In genomic region chr1:36204347-36204909, GRCh38 we compare ENCODE assay signal across 11 cellular contexts. TPM values are rescaled to one million over a fixed set of nuclear protein-coding genes. Genes with fewer than 3 reads are reported as not detected.
A peak's percentile ranks its signal among the peaks of the same experiment; 100 is the strongest.
DNase-seq lines count a peak whose midpoint lies in the region; ATAC-seq and TF ChIP-seq lines count a peak whose summit lies in the region.
"Had no signal": no experiment of that assay in that cellular context is flagged by ENCODE, and none has a peak within 500 bp of the region (broad histone marks: within the 10 kb centered on the region; RNA-seq: fewer than 3 reads in every experiment).

No MANE protein-coding gene starts in this region.

- TF ChIP-seq CTCF in stomach (IDR thresholded peaks at IDR 0.05) (no peak), GM10248 (IDR thresholded peaks at IDR 0.05; ENCODE audit: control extremely low read depth, extremely low read depth, low read depth, missing control alignments) (no peak)

- H3K27me3 Mint-ChIP-seq in naive thymus-derived CD8-positive, alpha-beta T cell, result peaks cover 0 to 3% (median 0%) of the 10 kb centered on the region in 5 donors

- intact Hi-C loops in left ventricle myocardium superior (cut with micrococcal nuclease) (no loop called here), stomach (cut with DNase I; ENCODE audit: low total_unique reads) (no loop called here)

- WGBS in stomach, 5 donors, result 71 to 77% (median 72%) methylated on average over 6 of the region's 6 CpGs

- H3K27ac Mint-ChIP-seq in naive thymus-derived CD8-positive, alpha-beta T cell, result no peak overlapping the region

- no peaks in the 10 kb centered on the region for H3K9me3 ChIP-seq in stomach

- H3K4me3 ChIP-seq in stomach, result no peak overlapping the region
- H3K4me3 ChIP-seq: GM12878 had no signal

- H3K36me3 Mint-ChIP-seq in naive thymus-derived CD8-positive, alpha-beta T cell, result no peaks in the 10 kb centered on the region

- DNase-seq in EL, result peak; percentile 25
- DNase-seq in amniotic epithelial cell (ENCODE audit: low read depth), result peak; percentile 43
- peak; percentile 69 for DNase-seq in left ventricle myocardium superior
- peak; percentile 51 for DNase-seq in stomach
- DNase-seq in GM10248 (ENCODE audit: extremely low spot score), result no peak
- no peak for DNase-seq in SIG-M5 treated with dmso at 0.1 percent for 504 hours (lab: John Stamatoyannopoulos, UW; ENCODE audit: unreplicated experiment)
- DNase-seq in stimulated activated CD4-positive, alpha-beta T cell treated with anti-CD3 and anti-CD28 coated beads, Interleukin-4, amount 100 ng/mL, for 4 hours, result no peak
- no peak for DNase-seq in naive thymus-derived CD8-positive, alpha-beta T cell
- DNase-seq: NCI-H1417 had no signal

- no peaks in the 10 kb centered on the region for H3K27me3 ChIP-seq in stomach

- H3K4me1 ChIP-seq in stomach, result peaks cover 35 to 74% (median 61%) of the 10 kb centered on the region in 4 donors

- no peak for TF ChIP-seq EP300 in stomach (IDR thresholded peaks at IDR 0.05)

- no peaks in the 10 kb centered on the region for H3K36me3 ChIP-seq in stomach

- POLR2A ChIA-PET in GM10248 (lab: Yijun Ruan, JAX), result no interaction called here
- POLR2A ChIA-PET in naive thymus-derived CD8-positive, alpha-beta T cell (lab: Charles Lee), result no interaction called here

- peak; percentile 27 for ATAC-seq in left ventricle myocardium superior
- no peak for ATAC-seq in naive thymus-derived CD8-positive, alpha-beta T cell
- ATAC-seq: GM12878 had no signal

- H3K27ac ChIP-seq in stomach, result peak overlapping the region in 4 of 5 donors; percentile 73 to 82 (median 78)

- H3K4me1 Mint-ChIP-seq in naive thymus-derived CD8-positive, alpha-beta T cell, result peaks cover 0 to 2% (median 0%) of the 10 kb centered on the region in 4 donors
- H3K4me1 Mint-ChIP-seq: central memory CD8-positive, alpha-beta T cell had no signal

- H3K9me3 Mint-ChIP-seq in naive thymus-derived CD8-positive, alpha-beta T cell, result no peaks in the 10 kb centered on the region
- H3K9me3 Mint-ChIP-seq: central memory CD8-positive, alpha-beta T cell had no signal

- TF ChIP-seq POLR2A in stomach (IDR thresholded peaks at IDR 0.05), result no peak

- H3K4me3 Mint-ChIP-seq in naive thymus-derived CD8-positive, alpha-beta T cell, result no peak overlapping the region
- H3K4me3 Mint-ChIP-seq: central memory CD8-positive, alpha-beta T cell had no signal

- CTCF ChIA-PET in GM10248 (lab: Yijun Ruan, JAX), result no interaction called here

RNA-seq across cellular contexts. Expression of gene THRAP3, which starts 19.8 kb away (rescaled TPM):
- total RNA-seq in left ventricle myocardium superior, result 67.9 TPM
- total RNA-seq in stomach, result 10 to 100 TPM; 26.4 to 97.9 (median 61.3) TPM
- 10 to 100 TPM; 22.2 to 28.0 (median 26.9) TPM for polyA plus RNA-seq in stomach
- total RNA-seq in naive thymus-derived CD8-positive, alpha-beta T cell, result 100 to 1,000 TPM; 123 to 131 TPM
- 100 to 1,000 TPM in 1 of 3 donors, 10 to 100 TPM in 2; 87.6 to 106 (median 97.8) TPM for polyA plus RNA-seq in naive thymus-derived CD8-positive, alpha-beta T cell

RNA-seq across cellular contexts. Expression of gene MAP7D1, which starts 48.5 kb away (rescaled TPM):
- total RNA-seq in left ventricle myocardium superior, result 385 TPM
- total RNA-seq in stomach, result 100 to 1,000 TPM in 2 of 5 donors, 10 to 100 TPM in 3; 14.6 to 164 (median 40.3) TPM
- polyA plus RNA-seq in stomach, result 10 to 100 TPM; 36.7 to 42.8 (median 42.4) TPM
- total RNA-seq in naive thymus-derived CD8-positive, alpha-beta T cell, result 100 to 1,000 TPM; 266 to 275 TPM
- polyA plus RNA-seq in naive thymus-derived CD8-positive, alpha-beta T cell, result 10 to 100 TPM; 13.3 to 67.1 (median 20.1) TPM

RNA-seq across cellular contexts. Expression of gene TRAPPC3, which starts 55.1 kb away (rescaled TPM):
- total RNA-seq in left ventricle myocardium superior (57.8 TPM), stomach (10 to 100 TPM in 4 of 5 donors, 1 to 10 TPM in 1; 8.9 to 63.9 (median 19.8) TPM)
- polyA plus RNA-seq in stomach, result 10 to 100 TPM; 61.1 to 64.0 (median 62.8) TPM
- total RNA-seq in naive thymus-derived CD8-positive, alpha-beta T cell, result 10 to 100 TPM; 44.6 to 53.7 TPM
- 100 to 1,000 TPM in 2 of 3 donors, 10 to 100 TPM in 1; 99.9 to 115 (median 110) TPM for polyA plus RNA-seq in naive thymus-derived CD8-positive, alpha-beta T cell

Comparison
In these comparisons a context has a peak if more than half of its experiments do, and no peak if none do; other contexts are left out.
1. DNase-seq: peak in EL (single experiment), amniotic epithelial cell (single experiment), left ventricle myocardium superior (single experiment) and stomach (single experiment); none in GM10248 (single experiment), SIG-M5 treated with dmso at 0.1 percent for 504 hours (single experiment), stimulated activated CD4-positive, alpha-beta T cell treated with anti-CD3 and anti-CD28 coated beads, Interleukin-4, amount 100 ng/mL, for 4 hours (0 of 2) and naive thymus-derived CD8-positive, alpha-beta T cell (0 of 10).